11 cellular contexts compared by ENCODE assay signal in genomic region chr3:172918165-172918564, GRCh38.
DNase-seq lines count a peak whose midpoint lies in the region; ATAC-seq and TF ChIP-seq lines count a peak whose summit lies in the region.
"Had no signal": no experiment of that assay in that cellular context is flagged by ENCODE, and none has a peak within 500 bp of the region (broad histone marks: within the 10 kb centered on the region; RNA-seq: fewer than 3 reads in every experiment).

No MANE protein-coding gene starts in this region.

- no peak overlapping the region for H3K4me3 Mint-ChIP-seq in nephron progenitor cell
- H3K4me3 Mint-ChIP-seq: CD4-positive, alpha-beta T cell had no signal

- intact Hi-C loops in sigmoid colon (cut with DNase I), result no loop called here

- H3K27me3 Mint-ChIP-seq in nephron progenitor cell (ENCODE audit: low read depth, poor library complexity), result peaks cover 3% of the 10 kb centered on the region

- no peak overlapping the region for H3K27ac Mint-ChIP-seq in nephron progenitor cell
- H3K27ac Mint-ChIP-seq: CD4-positive, alpha-beta T cell had no signal

- no peak for ATAC-seq in GM18519 (IDR thresholded peaks at IDR 0.05; ENCODE audit: low FRiP score, unreplicated experiment)

- H3K9me3 ChIP-seq in sigmoid colon, result no peaks in the 10 kb centered on the region

- DNase-seq in Caki2 (ENCODE audit: low read depth) (peak; percentile 67), NCI-H1436 (lab: John Stamatoyannopoulos, UW) (peak; percentile 63), astrocyte of the spinal cord (ENCODE audit: low read depth, low spot score) (peak; percentile 43), lung microvascular endothelial cell (ENCODE audit: low read depth in 2 of 2) (peak; percentile 82 to 91), sigmoid colon (no peak), COLO668 (lab: John Stamatoyannopoulos, UW; ENCODE audit: unreplicated experiment) (no peak), nephron progenitor cell (no peak)
- DNase-seq: CD4-positive, alpha-beta T cell; occipital lobe had no signal

- no peaks in the 10 kb centered on the region for H3K4me1 ChIP-seq in sigmoid colon

- H3K27ac ChIP-seq in sigmoid colon, result no peak overlapping the region
- H3K27ac ChIP-seq: HL-60 had no signal

- H3K36me3 Mint-ChIP-seq in nephron progenitor cell (ENCODE audit: low read depth), result no peaks in the 10 kb centered on the region

- H3K4me3 ChIP-seq in astrocyte of the spinal cord (ENCODE audit: low read depth, low read length) (no peak overlapping the region), sigmoid colon (no peak overlapping the region)

- H3K9me3 Mint-ChIP-seq in nephron progenitor cell, result no peaks in the 10 kb centered on the region
- H3K9me3 Mint-ChIP-seq: CD4-positive, alpha-beta T cell had no signal

- in situ Hi-C loops in Caki2 (cut with HindIII; ENCODE audit: low pct_unique_long_range_greater_than_20kb, low sequenced_read_pairs), result no loop called here
- in situ Hi-C loops in astrocyte of the spinal cord (cut with HindIII; ENCODE audit: low sequenced_read_pairs), result no loop called here

- TF ChIP-seq CTCF in astrocyte of the spinal cord (IDR thresholded peaks at IDR 0.05; ENCODE audit: low read depth, low read length) (no peak), sigmoid colon (IDR thresholded peaks at IDR 0.05) (no peak), nephron progenitor cell (IDR thresholded peaks at IDR 0.05) (no peak)

- H3K27me3 ChIP-seq in sigmoid colon, result no peaks in the 10 kb centered on the region

- peaks cover 17% of the 10 kb centered on the region for H3K4me1 Mint-ChIP-seq in nephron progenitor cell

- TF ChIP-seq POLR2A in sigmoid colon (IDR thresholded peaks at IDR 0.05), result no peak

- WGBS in sigmoid colon, 2 donors, result 8 to 41% methylated on average over 3 of the region's 3 CpGs

- no peaks in the 10 kb centered on the region for H3K36me3 ChIP-seq in sigmoid colon

- TF ChIP-seq EP300 in sigmoid colon (IDR thresholded peaks at IDR 0.05), result no peak

Comparison
In these comparisons a context has a peak if more than half of its experiments do, and no peak if none do; other contexts are left out.
1. DNase-seq: peak in Caki2 (single experiment), NCI-H1436 (single experiment), astrocyte of the spinal cord (single experiment) and lung microvascular endothelial cell (2 of 2); none in sigmoid colon (single experiment), COLO668 (single experiment) and nephron progenitor cell (single experiment).